In the genomic region with DNA sequence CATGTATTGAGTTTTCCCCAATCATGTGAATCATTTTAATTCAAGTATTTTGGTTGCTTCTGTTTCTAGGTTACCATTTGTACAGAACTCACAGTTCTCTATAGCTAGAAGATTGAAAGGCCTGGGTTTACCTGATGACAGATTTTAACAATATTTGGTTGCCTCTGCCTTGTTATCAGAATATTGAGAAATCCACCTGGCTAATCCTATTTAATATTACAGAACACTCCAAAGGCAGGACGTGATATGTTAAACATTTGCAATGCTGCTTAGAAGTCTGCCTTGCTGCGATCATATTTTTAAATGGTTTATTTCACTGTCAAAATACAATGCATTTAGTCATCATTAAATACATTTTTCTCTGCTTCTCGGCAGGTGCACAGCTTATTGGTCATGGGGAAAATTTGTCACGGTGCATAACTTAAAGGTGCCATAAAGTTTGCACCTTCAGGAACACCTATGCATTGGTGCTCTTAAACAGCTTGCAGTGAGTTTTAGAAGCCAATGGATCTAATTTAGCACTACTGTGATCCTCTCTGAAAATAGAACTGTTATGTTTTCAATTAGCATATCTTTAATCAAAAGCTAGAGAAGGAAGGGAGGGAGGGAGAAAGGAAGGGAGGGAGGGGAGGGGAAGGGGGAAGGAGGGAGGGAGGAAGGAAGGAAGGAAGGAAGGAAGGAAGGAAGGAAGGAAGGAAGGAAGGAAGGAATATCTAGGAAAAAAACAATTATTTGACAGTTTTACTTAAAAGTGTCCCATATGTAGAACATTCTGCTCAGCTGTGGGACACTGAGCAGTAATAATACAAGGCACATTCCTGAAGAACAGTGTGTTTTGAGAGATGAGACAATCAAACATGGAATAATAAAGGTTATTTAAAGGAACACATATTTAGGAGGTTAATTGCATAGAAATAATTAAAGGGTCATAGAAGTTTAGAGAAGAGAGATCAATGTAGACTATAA, we compare ENCODE assay signal across 9 cellular contexts.
"Had no signal": no experiment of that assay in that cellular context is flagged by ENCODE, and none has a peak within 500 bp of the region (broad histone marks: within the 10 kb centered on the region; RNA-seq: fewer than 3 reads in every experiment).

No MANE protein-coding gene starts in this region.

- DNase-seq: GM23248, GOT3, H7, HFFc6, IMR-90 had no signal

- H3K27ac Mint-ChIP-seq: HFFc6 had no signal

- H3K4me3 Mint-ChIP-seq: HFFc6 had no signal

- H3K4me3 ChIP-seq: GM23248, HAP-1, K562 had no signal

- H3K4me1 ChIP-seq: HAP-1 had no signal

- H3K9ac ChIP-seq: GM23248 had no signal

- H3K27ac ChIP-seq: GM23248, HL-60 had no signal

- H3K36me3 ChIP-seq: HAP-1 had no signal

- H3K9me3 ChIP-seq: HAP-1 had no signal

- ATAC-seq: HCT116, K562 had no signal
